ENCODE assay signal across 8 cellular contexts in genomic region chr15:74320358-74321247, GRCh38.
DNase-seq lines count a peak whose midpoint lies in the region; ATAC-seq and TF ChIP-seq lines count a peak whose summit lies in the region.

No MANE protein-coding gene starts in this region.

- H3K36me3 Mint-ChIP-seq in nephron (ENCODE audit: low read depth) = no peaks in the 10 kb centered on the region

- DNase-seq in DMS53 (lab: John Stamatoyannopoulos, UW) (peak; percentile 55), DMS53 treated with DMSO at 0.1 percent for 48 hours (lab: John Stamatoyannopoulos, UW; ENCODE audit: unreplicated experiment) (no peak), LNCaP clone FGC (ENCODE audit: low read depth) (no peak), T-helper 9 cell (peak; percentile 7)
- DNase-seq in effector CD8-positive, alpha-beta T cell (lab: John Stamatoyannopoulos, UW) = peak; percentile 14

- H3K4me3 ChIP-seq in LNCaP clone FGC (ENCODE audit: low read depth, low read length) = no peak overlapping the region

- peak overlapping the region in 1 of 3 experiments; percentile 60 for H3K4me3 Mint-ChIP-seq in nephron

- peak; percentile 83 for TF ChIP-seq CTCF in LNCaP clone FGC (IDR thresholded peaks at IDR 0.05; ENCODE audit: control insufficient read depth, extremely low read depth, insufficient read depth)
- TF ChIP-seq CTCF in nephron (IDR thresholded peaks at IDR 0.05; ENCODE audit: unreplicated experiment in 3 of 3) = peak; percentile 49 to 63 (median 59)

- peaks cover 33% of the 10 kb centered on the region for H3K4me1 Mint-ChIP-seq in nephron

- ATAC-seq in GM21367 (IDR thresholded peaks at IDR 0.05; ENCODE audit: unreplicated experiment) (no peak), GM21786 (IDR thresholded peaks at IDR 0.05; ENCODE audit: unreplicated experiment) (no peak)

- H3K27me3 Mint-ChIP-seq in nephron (ENCODE audit: low read depth) = peaks cover 6% of the 10 kb centered on the region

- no peaks in the 10 kb centered on the region for H3K9me3 Mint-ChIP-seq in nephron

- peak overlapping the region; percentile 92 to 95 (median 94) for H3K27ac Mint-ChIP-seq in nephron

Comparison
In these comparisons a context has a peak if more than half of its experiments do, and no peak if none do; other contexts are left out.
1. DNase-seq: peak in DMS53 (single experiment), T-helper 9 cell (single experiment) and effector CD8-positive, alpha-beta T cell (single experiment); none in DMS53 treated with DMSO at 0.1 percent for 48 hours (single experiment) and LNCaP clone FGC (single experiment).